In the genomic region with DNA sequence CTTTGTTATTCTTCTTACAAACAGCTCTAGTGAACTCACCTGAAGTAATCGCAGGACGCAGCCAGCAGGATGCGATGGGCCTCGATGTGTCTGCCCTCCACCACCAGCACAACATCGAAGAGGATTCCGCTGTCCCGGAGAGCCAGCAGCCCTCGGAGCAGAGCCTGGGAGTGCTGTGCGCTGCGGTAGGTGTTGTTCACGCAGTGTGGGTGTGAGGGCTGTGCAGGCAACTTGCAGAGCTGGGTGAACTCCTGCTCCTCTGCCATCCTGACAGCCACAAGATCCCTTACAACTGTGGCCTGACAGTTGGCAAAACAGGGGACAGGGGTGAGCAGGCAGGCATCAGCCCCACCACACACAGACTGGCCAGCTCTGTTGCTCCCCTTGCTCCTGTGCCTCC, we compare ENCODE assay signal across 29 cellular contexts.
"Had no signal": no experiment of that assay in that cellular context is flagged by ENCODE, and none has a peak within 500 bp of the region (broad histone marks: within the 10 kb centered on the region; RNA-seq: fewer than 3 reads in every experiment).

No MANE protein-coding gene starts in this region.

- H3K9me3 ChIP-seq: esophagus squamous epithelium, left lung, lower lobe of right lung, neutrophil, ovary, right lobe of liver, thoracic aorta, vagina had no signal

- H3K27me3 ChIP-seq: esophagus squamous epithelium, left lung, neutrophil, ovary, right lobe of liver, vagina had no signal

- H3K4me1 ChIP-seq: right lobe of liver had no signal

- H3K9me3 Mint-ChIP-seq: activated CD4-positive, alpha-beta memory T cell treated with anti-CD3 and anti-CD28 coated beads, Interleukin-2, amount 10 ng/mL, durations not matched to agents 7 days and 5 days; activated CD4-positive, alpha-beta T cell treated with anti-CD3 and anti-CD28 coated beads, Interleukin-2, amount 10 ng/mL, durations not matched to agents 7 days and 5 days; activated T-cell treated with anti-CD3 and anti-CD28 coated beads, Interleukin-2, amount 50 U/mL, for 24 hours; central memory CD8-positive, alpha-beta T cell; dendritic cell treated with granulocyte-macrophage colony-stimulating factor and Interleukin-4, amounts not matched to agents 40 ng/mL and 50 ng/mL, for 4 days; natural killer cell treated with Interleukin-12 subunit alpha and Interleukin-12 subunit beta and Interleukin-15 and Interleukin-18, amount 100 ng/mL, for 72 hours; stimulated activated effector memory CD8-positive, alpha-beta T cell treated with anti-CD3 and anti-CD28 coated beads, Interleukin-12 subunit alpha, Interleukin-12 subunit beta, amount 100 ng/mL, for 72 hours; stimulated activated naive CD8-positive, alpha-beta T cell treated with anti-CD3 and anti-CD28 coated beads, Interleukin-15, Interleukin-2, amounts not matched to agents 100 ng/mL and 50 ng/mL, for 24 hours; type B pancreatic cell had no signal

- H3K27ac Mint-ChIP-seq: activated CD4-positive, alpha-beta memory T cell treated with anti-CD3 and anti-CD28 coated beads, Interleukin-2, amount 10 ng/mL, durations not matched to agents 7 days and 5 days; activated T-cell treated with anti-CD3 and anti-CD28 coated beads, Interleukin-2, amount 50 U/mL, for 24 hours; dendritic cell treated with granulocyte-macrophage colony-stimulating factor and Interleukin-4, amounts not matched to agents 40 ng/mL and 50 ng/mL, for 4 days; natural killer cell treated with Interleukin-12 subunit alpha and Interleukin-12 subunit beta and Interleukin-15 and Interleukin-18, amount 100 ng/mL, for 72 hours; stimulated activated naive CD8-positive, alpha-beta T cell treated with anti-CD3 and anti-CD28 coated beads, Interleukin-15, Interleukin-2, amounts not matched to agents 100 ng/mL and 50 ng/mL, for 24 hours; type B pancreatic cell had no signal

- H3K36me3 ChIP-seq: ovary, right lobe of liver, vagina had no signal

- H3K27me3 Mint-ChIP-seq: activated CD4-positive, alpha-beta memory T cell treated with anti-CD3 and anti-CD28 coated beads, Interleukin-2, amount 10 ng/mL, durations not matched to agents 7 days and 5 days; activated CD4-positive, alpha-beta T cell treated with anti-CD3 and anti-CD28 coated beads, Interleukin-2, amount 10 ng/mL, durations not matched to agents 7 days and 5 days; activated T-cell treated with anti-CD3 and anti-CD28 coated beads, Interleukin-2, amount 50 U/mL, for 24 hours; central memory CD8-positive, alpha-beta T cell; dendritic cell treated with granulocyte-macrophage colony-stimulating factor and Interleukin-4, amounts not matched to agents 40 ng/mL and 50 ng/mL, for 4 days; natural killer cell treated with Interleukin-12 subunit alpha and Interleukin-12 subunit beta and Interleukin-15 and Interleukin-18, amount 100 ng/mL, for 72 hours; progenitor cell of endocrine pancreas; stimulated activated naive CD8-positive, alpha-beta T cell treated with anti-CD3 and anti-CD28 coated beads, Interleukin-15, Interleukin-2, amounts not matched to agents 100 ng/mL and 50 ng/mL, for 24 hours; type B pancreatic cell had no signal

- H3K4me3 Mint-ChIP-seq: activated CD4-positive, alpha-beta memory T cell treated with anti-CD3 and anti-CD28 coated beads, Interleukin-2, amount 10 ng/mL, durations not matched to agents 7 days and 5 days; activated CD4-positive, alpha-beta T cell treated with anti-CD3 and anti-CD28 coated beads, Interleukin-2, amount 10 ng/mL, durations not matched to agents 7 days and 5 days; activated T-cell treated with anti-CD3 and anti-CD28 coated beads, Interleukin-2, amount 50 U/mL, for 24 hours; central memory CD8-positive, alpha-beta T cell; dendritic cell treated with granulocyte-macrophage colony-stimulating factor and Interleukin-4, amounts not matched to agents 40 ng/mL and 50 ng/mL, for 4 days; natural killer cell treated with Interleukin-12 subunit alpha and Interleukin-12 subunit beta and Interleukin-15 and Interleukin-18, amount 100 ng/mL, for 72 hours; stimulated activated effector memory CD8-positive, alpha-beta T cell treated with anti-CD3 and anti-CD28 coated beads, Interleukin-12 subunit alpha, Interleukin-12 subunit beta, amount 100 ng/mL, for 72 hours; stimulated activated naive CD8-positive, alpha-beta T cell treated with anti-CD3 and anti-CD28 coated beads, Interleukin-15, Interleukin-2, amounts not matched to agents 100 ng/mL and 50 ng/mL, for 24 hours; type B pancreatic cell had no signal

- H3K4me3 ChIP-seq: esophagus squamous epithelium, left lung, lower lobe of right lung, ovary, right lobe of liver, skin epidermis, thoracic aorta, vagina had no signal

- ATAC-seq: left lung; lower lobe of right lung; natural killer cell treated with Interleukin-12 subunit alpha and Interleukin-12 subunit beta and Interleukin-15 and Interleukin-18, amount 100 ng/mL, for 72 hours; stimulated activated effector memory CD8-positive, alpha-beta T cell treated with anti-CD3 and anti-CD28 coated beads, Interleukin-12 subunit alpha, Interleukin-12 subunit beta, amount 100 ng/mL, for 72 hours had no signal

- H3K36me3 Mint-ChIP-seq: natural killer cell treated with Interleukin-12 subunit alpha and Interleukin-12 subunit beta and Interleukin-15 and Interleukin-18, amount 100 ng/mL, for 72 hours had no signal

- H3K27ac ChIP-seq: epithelial cell of prostate, esophagus squamous epithelium, left lung, lower lobe of right lung, neutrophil, ovary, right lobe of liver, thoracic aorta, vagina had no signal

- DNase-seq: activated CD4-positive, alpha-beta memory T cell treated with anti-CD3 and anti-CD28 coated beads, Interleukin-2, amount 10 ng/mL, durations not matched to agents 7 days and 5 days; activated CD4-positive, alpha-beta T cell treated with anti-CD3 and anti-CD28 coated beads for 1 hour; activated CD4-positive, alpha-beta T cell treated with anti-CD3 and anti-CD28 coated beads, Interleukin-2, amount 10 ng/mL, durations not matched to agents 7 days and 5 days; activated CD8-positive, alpha-beta memory T cell treated with anti-CD3 and anti-CD28 coated beads, Interleukin-2, amount 50 U/mL, for 48 hours; activated gamma-delta T cell treated with Interleukin-2 at 50 U/mL for 16 hours; activated naive CD4-positive, alpha-beta T cell treated with anti-CD3 and anti-CD28 coated beads, Interleukin-2, amount 50 U/mL, for 16 hours; activated T-cell treated with anti-CD3 and anti-CD28 coated beads, Interleukin-2, amount 50 U/mL, for 24 hours; esophagus squamous epithelium; foreskin melanocyte; lower lobe of right lung; mesendoderm; ovary; right lobe of liver; stimulated activated CD4-positive, alpha-beta T cell treated with anti-CD3 and anti-CD28 coated beads, Interleukin-12 subunit alpha, Interleukin-12 subunit beta, amount 100 ng/mL, for 4 hours; stimulated activated CD4-positive, alpha-beta T cell treated with anti-CD3 and anti-CD28 coated beads, Interleukin-4, amount 100 ng/mL, for 1 hour; T-helper 1 cell had no signal
